In the genomic region with DNA sequence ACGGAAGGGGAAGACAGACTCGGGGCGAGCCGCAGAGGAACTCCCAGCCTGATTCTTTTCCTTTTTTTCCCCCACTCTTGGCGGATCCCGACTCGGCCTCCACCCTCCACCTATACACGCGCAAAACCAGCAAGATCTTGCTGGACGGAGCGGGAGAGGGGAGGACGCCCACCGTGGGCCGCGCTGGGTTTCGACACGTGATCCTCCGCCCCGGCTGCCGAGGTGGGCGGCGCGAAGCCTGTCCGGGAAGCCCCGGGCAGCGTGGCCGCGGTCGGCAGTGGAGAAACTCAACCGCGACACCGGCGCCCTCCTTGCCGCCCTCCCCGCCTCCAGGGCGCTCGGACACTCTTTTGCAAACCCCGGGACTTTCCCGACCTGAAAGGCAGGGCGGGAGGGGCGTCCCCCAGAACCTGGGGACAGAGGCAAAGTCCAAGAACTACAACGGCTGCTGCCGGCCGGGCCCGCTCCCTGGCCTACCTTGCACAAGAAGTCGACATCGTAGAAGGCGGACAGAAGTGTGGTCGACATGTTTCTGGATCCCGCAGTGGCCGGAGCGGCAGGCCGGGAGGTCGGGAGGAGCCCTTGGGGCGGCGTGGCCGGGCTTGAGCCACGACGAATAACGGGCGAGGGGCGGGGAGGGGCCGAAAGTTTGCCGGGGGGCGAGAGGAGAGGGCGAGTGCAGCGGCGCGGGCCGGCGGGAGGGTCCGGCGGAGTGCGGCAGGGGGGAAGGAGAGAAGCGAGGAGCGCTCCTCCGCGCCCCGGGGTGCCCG, we compare ENCODE assay signal across 1 cellular context.
TF ChIP-seq lines count a peak whose summit lies in the region.

No MANE protein-coding gene starts in this region.

TF ChIP-seq in HepG2, 621 proteins besides CTCF, POLR2A, EP300 and RAD21 (continued from another document and continues in another):
- TF ChIP-seq, protein P1, sequence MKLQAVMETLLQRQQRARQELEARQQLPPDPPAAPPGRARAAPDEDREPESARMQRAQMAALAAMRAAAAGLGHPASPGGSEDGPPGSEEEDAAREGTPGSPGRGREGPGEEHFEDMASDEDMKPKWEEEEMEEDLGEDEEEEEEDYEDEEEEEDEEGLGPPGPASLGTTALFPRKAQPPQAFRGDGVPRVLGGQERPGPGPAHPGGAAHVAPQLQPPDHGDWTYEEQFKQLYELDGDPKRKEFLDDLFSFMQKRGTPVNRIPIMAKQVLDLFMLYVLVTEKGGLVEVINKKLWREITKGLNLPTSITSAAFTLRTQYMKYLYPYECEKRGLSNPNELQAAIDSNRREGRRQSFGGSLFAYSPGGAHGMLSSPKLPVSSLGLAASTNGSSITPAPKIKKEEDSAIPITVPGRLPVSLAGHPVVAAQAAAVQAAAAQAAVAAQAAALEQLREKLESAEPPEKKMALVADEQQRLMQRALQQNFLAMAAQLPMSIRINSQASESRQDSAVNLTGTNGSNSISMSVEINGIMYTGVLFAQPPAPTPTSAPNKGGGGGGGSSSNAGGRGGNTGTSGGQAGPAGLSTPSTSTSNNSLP (IDR thresholded peaks at IDR 0.05; ENCODE audit: low read depth, low read length), result no peak
- TF ChIP-seq ZNF136 (CRISPR knock-in tag; IDR thresholded peaks at IDR 0.05; ENCODE audit: low read depth) (no peak), ZNF773 (CRISPR knock-in tag; IDR thresholded peaks at IDR 0.05; ENCODE audit: borderline replicate concordance) (no peak; the same call in 1 of the 2 replicates), AGO1 (IDR thresholded peaks at IDR 0.05; ENCODE audit: low read depth, low read length, poor library complexity, severe bottlenecking) (no peak), ZFP82 (CRISPR knock-in tag; IDR thresholded peaks at IDR 0.05; ENCODE audit: borderline replicate concordance) (peak; percentile 1), ZC3H4 (CRISPR knock-in tag; IDR thresholded peaks at IDR 0.05; ENCODE audit: borderline replicate concordance) (peak; percentile 98), ZSCAN21 (CRISPR knock-in tag; IDR thresholded peaks at IDR 0.05; ENCODE audit: borderline replicate concordance) (peak; percentile 8; the same call in 1 of the 2 replicates), SCMH1 (CRISPR knock-in tag; IDR thresholded peaks at IDR 0.05; ENCODE audit: borderline replicate concordance) (no peak), STAT5B (CRISPR knock-in tag; IDR thresholded peaks at IDR 0.05) (no peak), BCL6 (CRISPR knock-in tag; IDR thresholded peaks at IDR 0.05) (peak; percentile 26; the same call in 1 of the 2 replicates), NFATC3 (CRISPR knock-in tag; IDR thresholded peaks at IDR 0.05) (no peak), PLRG1 (conservative IDR thresholded peaks at IDR 0.05) (no peak), TP53 (CRISPR knock-in tag; conservative IDR thresholded peaks at IDR 0.05) (no peak), CHD4 (IDR thresholded peaks at IDR 0.05; ENCODE audit: borderline replicate concordance, low read length) (no peak), HNF4G (IDR thresholded peaks at IDR 0.05; ENCODE audit: borderline replicate concordance, low read depth, low read length) (peak; percentile 61; the same call in 1 of the 2 replicates), HNF4G (CRISPR knock-in tag; IDR thresholded peaks at IDR 0.05; ENCODE audit: borderline replicate concordance, low read depth) (peak; percentile 52; the same call in 1 of the 2 replicates), THYN1 (CRISPR knock-in tag; IDR thresholded peaks at IDR 0.05; ENCODE audit: borderline replicate concordance, low read depth) (no peak), KLF16 (CRISPR knock-in tag; IDR thresholded peaks at IDR 0.05) (no peak; a peak in 1 of 4 replicates), IRX3 (CRISPR knock-in tag; IDR thresholded peaks at IDR 0.05; ENCODE audit: borderline replicate concordance, low read depth) (no peak), ZNF839 (CRISPR knock-in tag; IDR thresholded peaks at IDR 0.05; ENCODE audit: borderline replicate concordance) (no peak), ZNF230 (CRISPR knock-in tag; IDR thresholded peaks at IDR 0.05) (no peak), ZNF567 (CRISPR knock-in tag; IDR thresholded peaks at IDR 0.05; ENCODE audit: borderline replicate concordance) (no peak), CENPX (CRISPR knock-in tag; IDR thresholded peaks at IDR 0.05) (no peak), NFYB (CRISPR knock-in tag; IDR thresholded peaks at IDR 0.05) (no peak), NFKBIZ (CRISPR knock-in tag; IDR thresholded peaks at IDR 0.05) (0 out of 2 replicates have a peak, but pooled peaks have one; percentile 31), PPARG (CRISPR knock-in tag; conservative IDR thresholded peaks at IDR 0.05) (no peak; the same call in 1 of the 2 replicates), SYNCRIP (IDR thresholded peaks at IDR 0.05; ENCODE audit: insufficient read depth, low read depth, low read length) (no peak), ZSCAN31 (CRISPR knock-in tag; IDR thresholded peaks at IDR 0.05; ENCODE audit: low read depth) (no peak), XRCC5 (optimal IDR thresholded peaks at IDR 0.05; ENCODE audit: low read length) (no peak), NFKB2 (CRISPR knock-in tag; IDR thresholded peaks at IDR 0.05; ENCODE audit: borderline replicate concordance) (no peak; the same call in 1 of the 2 replicates), ZNF264 (CRISPR knock-in tag; IDR thresholded peaks at IDR 0.05) (no peak), POLR2G (IDR thresholded peaks at IDR 0.05; ENCODE audit: low read depth, low read length) (peak; percentile 95), NPAS2 (CRISPR knock-in tag; IDR thresholded peaks at IDR 0.05; ENCODE audit: borderline replicate concordance) (no peak)
- TF ChIP-seq, protein P2, sequence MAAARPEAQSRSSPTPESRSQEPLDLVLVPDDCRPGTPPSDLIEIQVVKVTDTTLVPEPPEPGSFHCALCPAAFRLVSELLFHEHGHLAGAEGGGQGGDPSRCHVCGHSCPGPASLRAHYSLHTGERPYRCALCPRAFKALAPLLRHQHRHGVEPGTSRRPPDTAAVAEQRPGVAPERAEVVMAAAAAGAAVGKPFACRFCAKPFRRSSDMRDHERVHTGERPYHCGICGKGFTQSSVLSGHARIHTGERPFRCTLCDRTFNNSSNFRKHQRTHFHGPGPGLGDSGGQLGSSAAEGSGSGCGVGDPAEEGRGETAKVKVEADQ (CRISPR knock-in tag; IDR thresholded peaks at IDR 0.05; ENCODE audit: borderline replicate concordance), result peak; percentile 23; the same call in 1 of the 2 replicates
- TF ChIP-seq, protein P3, sequence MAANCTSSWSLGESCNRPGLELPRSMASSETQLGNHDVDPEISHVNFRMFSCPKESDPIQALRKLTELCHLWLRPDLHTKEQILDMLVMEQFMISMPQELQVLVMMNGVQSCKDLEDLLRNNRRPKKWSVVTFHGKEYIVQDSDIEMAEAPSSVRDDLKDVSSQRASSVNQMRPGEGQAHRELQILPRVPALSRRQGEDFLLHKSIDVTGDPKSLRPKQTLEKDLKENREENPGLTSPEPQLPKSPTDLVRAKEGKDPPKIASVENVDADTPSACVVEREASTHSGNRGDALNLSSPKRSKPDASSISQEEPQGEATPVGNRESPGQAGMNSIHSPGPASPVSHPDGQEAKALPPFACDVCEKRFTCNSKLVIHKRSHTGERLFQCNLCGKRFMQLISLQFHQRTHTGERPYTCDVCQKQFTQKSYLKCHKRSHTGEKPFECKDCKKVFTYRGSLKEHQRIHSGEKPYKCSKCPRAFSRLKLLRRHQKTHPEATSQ (CRISPR knock-in tag; IDR thresholded peaks at IDR 0.05; ENCODE audit: borderline replicate concordance), result no peak
- TF ChIP-seq, protein P4, sequence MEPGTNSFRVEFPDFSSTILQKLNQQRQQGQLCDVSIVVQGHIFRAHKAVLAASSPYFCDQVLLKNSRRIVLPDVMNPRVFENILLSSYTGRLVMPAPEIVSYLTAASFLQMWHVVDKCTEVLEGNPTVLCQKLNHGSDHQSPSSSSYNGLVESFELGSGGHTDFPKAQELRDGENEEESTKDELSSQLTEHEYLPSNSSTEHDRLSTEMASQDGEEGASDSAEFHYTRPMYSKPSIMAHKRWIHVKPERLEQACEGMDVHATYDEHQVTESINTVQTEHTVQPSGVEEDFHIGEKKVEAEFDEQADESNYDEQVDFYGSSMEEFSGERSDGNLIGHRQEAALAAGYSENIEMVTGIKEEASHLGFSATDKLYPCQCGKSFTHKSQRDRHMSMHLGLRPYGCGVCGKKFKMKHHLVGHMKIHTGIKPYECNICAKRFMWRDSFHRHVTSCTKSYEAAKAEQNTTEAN (CRISPR knock-in tag; conservative IDR thresholded peaks at IDR 0.05), result no peak
- TF ChIP-seq, protein P5, sequence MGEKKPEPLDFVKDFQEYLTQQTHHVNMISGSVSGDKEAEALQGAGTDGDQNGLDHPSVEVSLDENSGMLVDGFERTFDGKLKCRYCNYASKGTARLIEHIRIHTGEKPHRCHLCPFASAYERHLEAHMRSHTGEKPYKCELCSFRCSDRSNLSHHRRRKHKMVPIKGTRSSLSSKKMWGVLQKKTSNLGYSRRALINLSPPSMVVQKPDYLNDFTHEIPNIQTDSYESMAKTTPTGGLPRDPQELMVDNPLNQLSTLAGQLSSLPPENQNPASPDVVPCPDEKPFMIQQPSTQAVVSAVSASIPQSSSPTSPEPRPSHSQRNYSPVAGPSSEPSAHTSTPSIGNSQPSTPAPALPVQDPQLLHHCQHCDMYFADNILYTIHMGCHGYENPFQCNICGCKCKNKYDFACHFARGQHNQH (CRISPR knock-in tag; IDR thresholded peaks at IDR 0.05), result peak; percentile 54; the same call in 1 of the 2 replicates
- TF ChIP-seq, protein P6, sequence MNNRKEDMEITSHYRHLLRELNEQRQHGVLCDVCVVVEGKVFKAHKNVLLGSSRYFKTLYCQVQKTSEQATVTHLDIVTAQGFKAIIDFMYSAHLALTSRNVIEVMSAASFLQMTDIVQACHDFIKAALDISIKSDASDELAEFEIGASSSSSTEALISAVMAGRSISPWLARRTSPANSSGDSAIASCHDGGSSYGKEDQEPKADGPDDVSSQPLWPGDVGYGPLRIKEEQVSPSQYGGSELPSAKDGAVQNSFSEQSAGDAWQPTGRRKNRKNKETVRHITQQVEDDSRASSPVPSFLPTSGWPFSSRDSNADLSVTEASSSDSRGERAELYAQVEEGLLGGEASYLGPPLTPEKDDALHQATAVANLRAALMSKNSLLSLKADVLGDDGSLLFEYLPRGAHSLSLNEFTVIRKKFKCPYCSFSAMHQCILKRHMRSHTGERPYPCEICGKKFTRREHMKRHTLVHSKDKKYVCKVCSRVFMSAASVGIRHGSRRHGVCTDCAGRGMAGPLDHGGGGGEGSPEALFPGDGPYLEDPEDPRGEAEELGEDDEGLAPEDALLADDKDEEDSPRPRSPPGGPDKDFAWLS (CRISPR knock-in tag; IDR thresholded peaks at IDR 0.05; ENCODE audit: borderline replicate concordance), result no peak
- TF ChIP-seq, protein P7, sequence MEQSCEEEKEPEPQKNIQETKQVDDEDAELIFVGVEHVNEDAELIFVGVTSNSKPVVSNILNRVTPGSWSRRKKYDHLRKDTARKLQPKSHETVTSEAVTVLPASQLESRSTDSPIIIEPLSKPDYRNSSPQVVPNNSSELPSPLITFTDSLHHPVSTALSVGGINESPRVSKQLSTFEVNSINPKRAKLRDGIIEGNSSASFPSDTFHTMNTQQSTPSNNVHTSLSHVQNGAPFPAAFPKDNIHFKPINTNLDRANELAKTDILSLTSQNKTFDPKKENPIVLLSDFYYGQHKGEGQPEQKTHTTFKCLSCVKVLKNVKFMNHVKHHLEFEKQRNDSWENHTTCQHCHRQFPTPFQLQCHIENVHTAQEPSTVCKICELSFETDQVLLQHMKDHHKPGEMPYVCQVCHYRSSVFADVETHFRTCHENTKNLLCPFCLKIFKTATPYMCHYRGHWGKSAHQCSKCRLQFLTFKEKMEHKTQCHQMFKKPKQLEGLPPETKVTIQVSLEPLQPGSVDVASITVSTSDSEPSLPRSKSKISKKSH (CRISPR knock-in tag; IDR thresholded peaks at IDR 0.05; ENCODE audit: borderline replicate concordance), result peak; percentile 62
- TF ChIP-seq, protein P8, sequence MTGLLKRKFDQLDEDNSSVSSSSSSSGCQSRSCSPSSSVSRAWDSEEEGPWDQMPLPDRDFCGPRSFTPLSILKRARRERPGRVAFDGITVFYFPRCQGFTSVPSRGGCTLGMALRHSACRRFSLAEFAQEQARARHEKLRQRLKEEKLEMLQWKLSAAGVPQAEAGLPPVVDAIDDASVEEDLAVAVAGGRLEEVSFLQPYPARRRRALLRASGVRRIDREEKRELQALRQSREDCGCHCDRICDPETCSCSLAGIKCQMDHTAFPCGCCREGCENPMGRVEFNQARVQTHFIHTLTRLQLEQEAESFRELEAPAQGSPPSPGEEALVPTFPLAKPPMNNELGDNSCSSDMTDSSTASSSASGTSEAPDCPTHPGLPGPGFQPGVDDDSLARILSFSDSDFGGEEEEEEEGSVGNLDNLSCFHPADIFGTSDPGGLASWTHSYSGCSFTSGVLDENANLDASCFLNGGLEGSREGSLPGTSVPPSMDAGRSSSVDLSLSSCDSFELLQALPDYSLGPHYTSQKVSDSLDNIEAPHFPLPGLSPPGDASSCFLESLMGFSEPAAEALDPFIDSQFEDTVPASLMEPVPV (CRISPR knock-in tag; IDR thresholded peaks at IDR 0.05), result no peak
- TF ChIP-seq, protein P9, sequence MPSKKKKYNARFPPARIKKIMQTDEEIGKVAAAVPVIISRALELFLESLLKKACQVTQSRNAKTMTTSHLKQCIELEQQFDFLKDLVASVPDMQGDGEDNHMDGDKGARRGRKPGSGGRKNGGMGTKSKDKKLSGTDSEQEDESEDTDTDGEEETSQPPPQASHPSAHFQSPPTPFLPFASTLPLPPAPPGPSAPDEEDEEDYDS (CRISPR knock-in tag; IDR thresholded peaks at IDR 0.05), result no peak; the same call in 1 of the 2 replicates
- TF ChIP-seq, protein P10, sequence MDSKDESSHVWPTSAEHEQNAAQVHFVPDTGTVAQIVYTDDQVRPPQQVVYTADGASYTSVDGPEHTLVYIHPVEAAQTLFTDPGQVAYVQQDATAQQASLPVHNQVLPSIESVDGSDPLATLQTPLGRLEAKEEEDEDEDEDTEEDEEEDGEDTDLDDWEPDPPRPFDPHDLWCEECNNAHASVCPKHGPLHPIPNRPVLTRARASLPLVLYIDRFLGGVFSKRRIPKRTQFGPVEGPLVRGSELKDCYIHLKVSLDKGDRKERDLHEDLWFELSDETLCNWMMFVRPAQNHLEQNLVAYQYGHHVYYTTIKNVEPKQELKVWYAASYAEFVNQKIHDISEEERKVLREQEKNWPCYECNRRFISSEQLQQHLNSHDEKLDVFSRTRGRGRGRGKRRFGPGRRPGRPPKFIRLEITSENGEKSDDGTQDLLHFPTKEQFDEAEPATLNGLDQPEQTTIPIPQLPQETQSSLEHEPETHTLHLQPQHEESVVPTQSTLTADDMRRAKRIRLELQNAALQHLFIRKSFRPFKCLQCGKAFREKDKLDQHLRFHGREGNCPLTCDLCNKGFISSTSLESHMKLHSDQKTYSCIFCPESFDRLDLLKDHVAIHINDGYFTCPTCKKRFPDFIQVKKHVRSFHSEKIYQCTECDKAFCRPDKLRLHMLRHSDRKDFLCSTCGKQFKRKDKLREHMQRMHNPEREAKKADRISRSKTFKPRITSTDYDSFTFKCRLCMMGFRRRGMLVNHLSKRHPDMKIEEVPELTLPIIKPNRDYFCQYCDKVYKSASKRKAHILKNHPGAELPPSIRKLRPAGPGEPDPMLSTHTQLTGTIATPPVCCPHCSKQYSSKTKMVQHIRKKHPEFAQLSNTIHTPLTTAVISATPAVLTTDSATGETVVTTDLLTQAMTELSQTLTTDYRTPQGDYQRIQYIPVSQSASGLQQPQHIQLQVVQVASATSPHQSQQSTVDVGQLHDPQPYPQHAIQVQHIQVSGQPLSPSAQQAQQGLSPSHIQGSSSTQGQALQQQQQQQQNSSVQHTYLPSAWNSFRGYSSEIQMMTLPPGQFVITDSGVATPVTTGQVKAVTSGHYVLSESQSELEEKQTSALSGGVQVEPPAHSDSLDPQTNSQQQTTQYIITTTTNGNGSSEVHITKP (CRISPR knock-in tag; IDR thresholded peaks at IDR 0.05; ENCODE audit: low read depth), result peak; percentile 28; the same call in 1 of the 2 replicates
- TF ChIP-seq, protein P11, sequence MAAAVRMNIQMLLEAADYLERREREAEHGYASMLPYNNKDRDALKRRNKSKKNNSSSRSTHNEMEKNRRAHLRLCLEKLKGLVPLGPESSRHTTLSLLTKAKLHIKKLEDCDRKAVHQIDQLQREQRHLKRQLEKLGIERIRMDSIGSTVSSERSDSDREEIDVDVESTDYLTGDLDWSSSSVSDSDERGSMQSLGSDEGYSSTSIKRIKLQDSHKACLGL (CRISPR knock-in tag; IDR thresholded peaks at IDR 0.05), result peak; percentile 74
